ENCODE assay signal across 12 cellular contexts in the genomic region with DNA sequence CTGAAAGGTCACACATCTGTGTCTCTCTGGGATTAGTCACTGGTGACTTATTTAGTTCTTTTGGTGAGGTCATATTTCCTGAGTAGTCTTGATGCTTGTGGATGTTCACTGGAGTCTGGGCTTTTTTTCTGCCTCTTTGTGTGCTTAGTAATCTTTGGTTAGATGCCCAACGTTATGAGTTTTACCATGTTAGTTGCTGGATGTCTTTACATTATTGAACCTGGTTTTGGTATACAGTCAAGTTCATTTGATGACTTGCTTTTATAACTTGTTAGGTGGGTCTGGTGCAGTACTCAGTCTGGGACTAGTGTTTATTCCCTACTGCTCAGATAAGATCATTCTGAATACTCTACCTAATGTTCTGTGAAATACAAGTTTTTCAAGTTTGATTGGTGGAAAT. TPM values are rescaled to one million over a fixed set of nuclear protein-coding genes. Genes with fewer than 3 reads are reported as not detected.
DNase-seq lines count a peak whose midpoint lies in the region; ATAC-seq and TF ChIP-seq lines count a peak whose summit lies in the region.
"Had no signal": no experiment of that assay in that cellular context is flagged by ENCODE, and none has a peak within 500 bp of the region (broad histone marks: within the 10 kb centered on the region; RNA-seq: fewer than 3 reads in every experiment).

No MANE protein-coding gene starts in this region.

- peaks cover 9 to 18% of the 10 kb centered on the region in 2 donors for H3K36me3 Mint-ChIP-seq in activated T-cell treated with anti-CD3 and anti-CD28 coated beads, Interleukin-2, amount 50 U/mL, for 72 hours (ENCODE audit: insufficient read depth in 2 of 2)
- peaks cover 50% of the 10 kb centered on the region for H3K36me3 Mint-ChIP-seq in activated T-cell treated with anti-CD3 and anti-CD28 coated beads, Interleukin-2, amount 50 U/mL, for 24 hours (ENCODE audit: low read depth)

- no peak for TF ChIP-seq POLR2A in heart left ventricle (IDR thresholded peaks at IDR 0.05)

- H3K9ac ChIP-seq in fibroblast of lung (ENCODE audit: insufficient read depth, low read length), result no peak overlapping the region

- no peaks in the 10 kb centered on the region for H3K79me2 ChIP-seq in fibroblast of lung (ENCODE audit: control insufficient read depth, insufficient read depth, low read length)

- H3K9me3 ChIP-seq in fibroblast of lung (ENCODE audit: control insufficient read depth, insufficient read depth, low read depth, low read length) (no peaks in the 10 kb centered on the region), heart left ventricle (peaks cover 0 to 19% (median 0%) of the 10 kb centered on the region in 12 donors)

- H3K27ac ChIP-seq in RWPE1 (no peak overlapping the region), fibroblast of lung (ENCODE audit: insufficient read depth, low read length) (peak overlapping the region; percentile 23), heart left ventricle (no peak overlapping the region)

- POLR2A ChIA-PET in RWPE1 (lab: Yijun Ruan, JAX; ENCODE audit: low non-redundant PET), result no interaction called here

- no peak overlapping the region for H3K4me2 ChIP-seq in fibroblast of lung (ENCODE audit: extremely low read depth, insufficient read depth, low read length)

- DNase-seq in activated T-cell treated with anti-CD3 and anti-CD28 coated beads, Interleukin-2, amount 50 U/mL, for 72 hours, result no peak
- DNase-seq in activated T-cell treated with anti-CD3 and anti-CD28 coated beads, Interleukin-2, amount 50 U/mL, for 24 hours, result no peak
- DNase-seq in RWPE1 (ENCODE audit: low spot score) (peak; percentile 9), fibroblast of lung (ENCODE audit: low read depth in 2 of 2) (peak; percentile 89), heart left ventricle (no peak)
- no peak for DNase-seq in stimulated activated naive CD8-positive, alpha-beta T cell treated with anti-CD3 and anti-CD28 coated beads, Interleukin-15, amount 100 ng/mL, for 72 hours
- no peak for DNase-seq in stimulated activated CD4-positive, alpha-beta T cell treated with anti-CD3 and anti-CD28 coated beads, Interleukin-4, amount 100 ng/mL, for 1 hour
- DNase-seq: head of caudate nucleus; NCI-H446; stimulated activated CD8-positive, alpha-beta memory T cell treated with anti-CD3 and anti-CD28 coated beads, Interleukin-4, amount 100 ng/mL, for 48 hours had no signal

- H3K27me3 ChIP-seq in fibroblast of lung (ENCODE audit: control insufficient read depth, insufficient read depth, low read length) (no peaks in the 10 kb centered on the region), heart left ventricle (no peaks in the 10 kb centered on the region)

- WGBS in heart left ventricle, 4 donors, result 50 to 70% (median 60%) methylated on average over 1 of the region's 1 CpG

- no peak overlapping the region for H3K27ac Mint-ChIP-seq in activated T-cell treated with anti-CD3 and anti-CD28 coated beads, Interleukin-2, amount 50 U/mL, for 72 hours
- no peak overlapping the region for H3K27ac Mint-ChIP-seq in activated T-cell treated with anti-CD3 and anti-CD28 coated beads, Interleukin-2, amount 50 U/mL, for 24 hours
- no peak overlapping the region for H3K27ac Mint-ChIP-seq in stimulated activated naive CD8-positive, alpha-beta T cell treated with anti-CD3 and anti-CD28 coated beads, Interleukin-15, amount 100 ng/mL, for 72 hours

- no peaks in the 10 kb centered on the region for H4K20me1 ChIP-seq in fibroblast of lung (ENCODE audit: control insufficient read depth, extremely low read depth, insufficient read depth, low read length)

- intact Hi-C loops in heart left ventricle (cut with DNase I), result no loop called here

- H3K4me3 ChIP-seq in fibroblast of lung (replicated peaks in 1 of 4; ENCODE audit: control extremely low read depth in 1 of 4, insufficient read depth in 1 of 4, low read depth in 3 of 4, low read length in 4 of 4), result no peak overlapping the region
- H3K4me3 ChIP-seq in heart left ventricle, result no peak overlapping the region

- H3K36me3 ChIP-seq in fibroblast of lung (ENCODE audit: control insufficient read depth, insufficient read depth, low read length) (no peaks in the 10 kb centered on the region), heart left ventricle (peaks cover 0 to 3% (median 0%) of the 10 kb centered on the region in 9 donors)

- H3K27me3 Mint-ChIP-seq in activated T-cell treated with anti-CD3 and anti-CD28 coated beads, Interleukin-2, amount 50 U/mL, for 72 hours (ENCODE audit: low read depth), result no peaks in the 10 kb centered on the region
- no peaks in the 10 kb centered on the region for H3K27me3 Mint-ChIP-seq in activated T-cell treated with anti-CD3 and anti-CD28 coated beads, Interleukin-2, amount 50 U/mL, for 24 hours
- H3K27me3 Mint-ChIP-seq in stimulated activated naive CD8-positive, alpha-beta T cell treated with anti-CD3 and anti-CD28 coated beads, Interleukin-15, amount 100 ng/mL, for 72 hours, result no peaks in the 10 kb centered on the region
- H3K27me3 Mint-ChIP-seq: central memory CD8-positive, alpha-beta T cell had no signal

- peak; percentile 88 to 92 for ATAC-seq in activated T-cell treated with anti-CD3 and anti-CD28 coated beads, Interleukin-2, amount 50 U/mL, for 72 hours (replicated peaks in 1 of 2)
- ATAC-seq in stimulated activated naive CD8-positive, alpha-beta T cell treated with anti-CD3 and anti-CD28 coated beads, Interleukin-15, amount 100 ng/mL, for 72 hours, result peak; percentile 76
- no peak for ATAC-seq in heart left ventricle
- no peak for ATAC-seq in GM18907 (IDR thresholded peaks at IDR 0.05; ENCODE audit: unreplicated experiment)

- TF ChIP-seq CTCF in RWPE1 (conservative IDR thresholded peaks at IDR 0.05; ENCODE audit: low read depth), result no peak
- TF ChIP-seq CTCF in fibroblast of lung (conservative IDR thresholded peaks at IDR 0.05 in 1 of 2, IDR thresholded peaks at IDR 0.05 in 1 of 2; ENCODE audit: low read depth in 1 of 2, low read length in 2 of 2), result no peak
- no peak for TF ChIP-seq CTCF in heart left ventricle (IDR thresholded peaks at IDR 0.05)

- H3K4me1 Mint-ChIP-seq in activated T-cell treated with anti-CD3 and anti-CD28 coated beads, Interleukin-2, amount 50 U/mL, for 72 hours (ENCODE audit: low read depth), result peaks cover 10% of the 10 kb centered on the region
- H3K4me1 Mint-ChIP-seq in activated T-cell treated with anti-CD3 and anti-CD28 coated beads, Interleukin-2, amount 50 U/mL, for 24 hours (ENCODE audit: low read depth), result peaks cover 7% of the 10 kb centered on the region
- peaks cover 9% of the 10 kb centered on the region for H3K4me1 Mint-ChIP-seq in stimulated activated naive CD8-positive, alpha-beta T cell treated with anti-CD3 and anti-CD28 coated beads, Interleukin-15, amount 100 ng/mL, for 72 hours
- H3K4me1 Mint-ChIP-seq: central memory CD8-positive, alpha-beta T cell had no signal

- no peak overlapping the region for H3K4me3 Mint-ChIP-seq in activated T-cell treated with anti-CD3 and anti-CD28 coated beads, Interleukin-2, amount 50 U/mL, for 72 hours
- H3K4me3 Mint-ChIP-seq in activated T-cell treated with anti-CD3 and anti-CD28 coated beads, Interleukin-2, amount 50 U/mL, for 24 hours, result no peak overlapping the region
- H3K4me3 Mint-ChIP-seq in stimulated activated naive CD8-positive, alpha-beta T cell treated with anti-CD3 and anti-CD28 coated beads, Interleukin-15, amount 100 ng/mL, for 72 hours, result no peak overlapping the region
- H3K4me3 Mint-ChIP-seq: central memory CD8-positive, alpha-beta T cell had no signal

- H3K9me3 Mint-ChIP-seq in activated T-cell treated with anti-CD3 and anti-CD28 coated beads, Interleukin-2, amount 50 U/mL, for 72 hours, result peaks cover 8 to 9% of the 10 kb centered on the region in 2 donors
- H3K9me3 Mint-ChIP-seq in activated T-cell treated with anti-CD3 and anti-CD28 coated beads, Interleukin-2, amount 50 U/mL, for 24 hours, result peaks cover 35% of the 10 kb centered on the region
- peaks cover 19 to 30% of the 10 kb centered on the region in 2 donors for H3K9me3 Mint-ChIP-seq in stimulated activated naive CD8-positive, alpha-beta T cell treated with anti-CD3 and anti-CD28 coated beads, Interleukin-15, amount 100 ng/mL, for 72 hours

- CTCF ChIA-PET in RWPE1 (lab: Yijun Ruan, JAX), result no interaction called here

- H2AFZ ChIP-seq in fibroblast of lung (ENCODE audit: low read length), result no peak overlapping the region

- H3K4me1 ChIP-seq in fibroblast of lung (ENCODE audit: control insufficient read depth, extremely low read depth, insufficient read depth, low read length) (no peaks in the 10 kb centered on the region), heart left ventricle (no peaks in the 10 kb centered on the region)

RNA-seq across cellular contexts. Expression of gene SLC37A2, which starts 26.2 kb away (rescaled TPM):
- total RNA-seq in activated T-cell treated with anti-CD3 and anti-CD28 coated beads, Interleukin-2, amount 50 U/mL, for 72 hours, result 1 to 10 TPM; 1.0 to 1.5 TPM
- 0.26 and 0.83 TPM in 2 replicates for total RNA-seq in fibroblast of lung
- polyA plus RNA-seq in fibroblast of lung, result 0.36 and 2.2 TPM in 2 replicates
- 0.41 and 2.6 TPM in 2 replicates for polyA plus RNA-seq in fibroblast of lung (2012)
- polyA minus RNA-seq in fibroblast of lung (ENCODE audit: low replicate concordance), result 5.9 TPM in 1 of 2 replicates, not detected in the other
- total RNA-seq in heart left ventricle, result 10 to 100 TPM in 2 of 9 donors, 1 to 10 TPM in 6, under 1 TPM in 1; 0.91 to 17.9 (median 3.0) TPM
- under 1 TPM; 0.65 to 1.00 TPM for polyA plus RNA-seq in heart left ventricle

Comparison
In these comparisons a context has a peak if more than half of its experiments do, and no peak if none do; other contexts are left out.
1. ATAC-seq: peak in activated T-cell treated with anti-CD3 and anti-CD28 coated beads, Interleukin-2, amount 50 U/mL, for 72 hours (2 of 2) and stimulated activated naive CD8-positive, alpha-beta T cell treated with anti-CD3 and anti-CD28 coated beads, Interleukin-15, amount 100 ng/mL, for 72 hours (single experiment); none in heart left ventricle (0 of 4) and GM18907 (single experiment).
2. DNase-seq: peak in RWPE1 (single experiment) and fibroblast of lung (2 of 2); none in activated T-cell treated with anti-CD3 and anti-CD28 coated beads, Interleukin-2, amount 50 U/mL, for 72 hours (0 of 2), activated T-cell treated with anti-CD3 and anti-CD28 coated beads, Interleukin-2, amount 50 U/mL, for 24 hours (single experiment), stimulated activated naive CD8-positive, alpha-beta T cell treated with anti-CD3 and anti-CD28 coated beads, Interleukin-15, amount 100 ng/mL, for 72 hours (0 of 2), heart left ventricle (0 of 5) and stimulated activated CD4-positive, alpha-beta T cell treated with anti-CD3 and anti-CD28 coated beads, Interleukin-4, amount 100 ng/mL, for 1 hour (single experiment).